ENCODE assay signal across 7 cellular contexts in the genomic region with DNA sequence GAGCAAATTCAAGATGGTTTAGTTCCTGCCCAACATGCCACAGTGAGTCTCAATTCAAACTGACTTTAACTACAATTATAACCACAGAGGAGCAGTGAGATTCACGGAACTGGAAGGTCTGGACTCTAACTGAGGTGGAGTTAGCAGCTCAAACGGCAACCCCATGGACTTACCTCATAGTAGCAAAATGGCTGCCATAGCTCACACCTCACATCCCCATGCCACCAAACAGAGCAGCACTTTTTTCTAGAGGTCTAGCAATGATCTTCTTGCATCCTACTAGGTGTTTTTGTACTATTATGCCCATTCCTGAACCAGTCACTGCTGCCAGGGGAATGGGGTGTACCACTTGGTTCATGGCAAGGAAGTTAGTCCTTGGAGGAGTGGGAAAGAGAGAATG.
"Had no signal": no experiment of that assay in that cellular context is flagged by ENCODE, and none has a peak within 500 bp of the region (broad histone marks: within the 10 kb centered on the region; RNA-seq: fewer than 3 reads in every experiment).

No MANE protein-coding gene starts in this region.

- H3K9ac ChIP-seq: KMS-11 had no signal

- DNase-seq: IMR-90, KBM-7, KG1 had no signal

- H3K4me2 ChIP-seq: KMS-11 had no signal

- ATAC-seq: HepG2 had no signal

- H3K27ac ChIP-seq: HL-60, KMS-11 had no signal

- FAIRE-seq: HepG2, HTR-8/SVneo had no signal
